ENCODE assay signal across 22 cellular contexts in genomic region chr18:49749563-49749962, GRCh38.
"Had no signal": no experiment of that assay in that cellular context is flagged by ENCODE, and none has a peak within 500 bp of the region (broad histone marks: within the 10 kb centered on the region; RNA-seq: fewer than 3 reads in every experiment).

No MANE protein-coding gene starts in this region.

- H3K9me3 ChIP-seq: esophagus muscularis mucosa, gastrocnemius medialis, left lung, lower lobe of right lung, mucosa of descending colon had no signal

- DNase-seq: dermis blood vessel endothelial cell; effector CD4-positive, alpha-beta T cell; effector memory CD4-positive, alpha-beta T cell; foreskin keratinocyte; gastrocnemius medialis; glutamatergic neuron; heart right ventricle; hippocampal formation; left cardiac atrium; left lung; left ventricle myocardium superior; lower lobe of right lung; mesenchymal stem cell; mucosa of descending colon; naive B cell; naive thymus-derived CD8-positive, alpha-beta T cell had no signal

- ATAC-seq: foreskin keratinocyte; gastrocnemius medialis; heart right ventricle; left cardiac atrium; left lung; left ventricle myocardium superior; lower lobe of right lung; mucosa of descending colon; naive thymus-derived CD8-positive, alpha-beta T cell had no signal

- H3K36me3 ChIP-seq: esophagus muscularis mucosa, gastrocnemius medialis, heart right ventricle, left lung, lower lobe of right lung had no signal

- H3K4me3 ChIP-seq: coronary artery, dorsolateral prefrontal cortex, esophagus muscularis mucosa, gastrocnemius medialis, heart right ventricle, left lung, lower lobe of right lung, mucosa of descending colon had no signal

- H3K27me3 ChIP-seq: gastrocnemius medialis, left lung had no signal

- H3K27ac ChIP-seq: coronary artery, dorsolateral prefrontal cortex, esophagus muscularis mucosa, foreskin keratinocyte, gastrocnemius medialis, heart right ventricle, left lung, lower lobe of right lung had no signal

- H3K4me1 ChIP-seq: esophagus muscularis mucosa, gastrocnemius medialis, heart right ventricle, left lung had no signal

- FAIRE-seq: colon, endothelial cell of umbilical vein, islet of Langerhans had no signal
